In genomic region chr1:216310776-216311175, GRCh38 we compare ENCODE assay signal across 9 cellular contexts.
DNase-seq lines count a peak whose midpoint lies in the region; ATAC-seq and TF ChIP-seq lines count a peak whose summit lies in the region.
"Had no signal": no experiment of that assay in that cellular context is flagged by ENCODE, and none has a peak within 500 bp of the region (broad histone marks: within the 10 kb centered on the region; RNA-seq: fewer than 3 reads in every experiment).

No MANE protein-coding gene starts in this region.

- H3K9ac ChIP-seq in adipocyte (ENCODE audit: low read length): no peak overlapping the region

- intact Hi-C loops in heart left ventricle (cut with DNase I): loop anchor here in 5 of 10 donors (5.0 to 10.0 kb wide), 3 partner anchors 414 to 434 kb away; partner anchors contain the start of gene ESRRG (in 1 of the 5)
- intact Hi-C loops in Right ventricle myocardium inferior (cut with DNase I): loop anchor here (10.0 kb wide), 1 partner anchor 434 kb away; no protein-coding TSS in a partner anchor
- intact Hi-C loops in aorta (cut with DNase I): no loop called here

- peak in 11 of 12 donors; percentile 12 to 56 (median 40) for TF ChIP-seq CTCF in heart left ventricle (IDR thresholded peaks at IDR 0.05)

- H3K4me1 ChIP-seq in heart left ventricle: no peaks in the 10 kb centered on the region
- H3K4me1 ChIP-seq in adipocyte (ENCODE audit: control insufficient read depth, insufficient read depth, low read length): no peaks in the 10 kb centered on the region
- no peaks in the 10 kb centered on the region for H3K4me1 ChIP-seq in aorta (ENCODE audit: control insufficient read depth in 1 of 2, insufficient read depth in 2 of 2, low read length in 2 of 2)

- DNase-seq in heart left ventricle (no peak), Right ventricle myocardium inferior (ENCODE audit: missing footprints) (no peak), NCI-H1436 (lab: John Stamatoyannopoulos, UW) (peak; percentile 93), adipocyte (ENCODE audit: low read depth) (peak; percentile 82), medulla oblongata (ENCODE audit: extremely low spot score) (peak; percentile 25), aorta (no peak)
- DNase-seq in activated naive CD4-positive, alpha-beta T cell treated with Interleukin-2 at 50 U/mL for 16 hours: no peak
- DNase-seq: activated naive CD8-positive, alpha-beta T cell treated with anti-CD3 and anti-CD28 coated beads, Interleukin-2, amount 10 ng/mL, durations not matched to agents 7 days and 5 days had no signal

- no peak overlapping the region for H3K27ac ChIP-seq in heart left ventricle
- H3K27ac ChIP-seq in aorta (ENCODE audit: low read depth in 1 of 2, low read length in 2 of 2): no peak overlapping the region

- no peak overlapping the region for H3K4me3 ChIP-seq in heart left ventricle
- no peak overlapping the region for H3K4me3 ChIP-seq in adipocyte (ENCODE audit: low read length)
- no peak overlapping the region for H3K4me3 ChIP-seq in aorta (ENCODE audit: low read length in 2 of 2)

- WGBS in heart left ventricle, 4 donors: 5 to 10% (median 7%) methylated on average over 4 of the region's 4 CpGs
- 6 to 7% methylated on average over 4 of the region's 4 CpGs for WGBS in aorta, 2 donors

- no peaks in the 10 kb centered on the region for H3K9me3 ChIP-seq in heart left ventricle
- H3K9me3 ChIP-seq in adipocyte (ENCODE audit: control insufficient read depth, low read length): no peaks in the 10 kb centered on the region
- peaks cover 2% of the 10 kb centered on the region for H3K9me3 ChIP-seq in aorta (ENCODE audit: control insufficient read depth, low read length)

- no peaks in the 10 kb centered on the region for H3K27me3 ChIP-seq in heart left ventricle
- no peaks in the 10 kb centered on the region for H3K27me3 ChIP-seq in adipocyte (replicated peaks; ENCODE audit: control insufficient read depth, insufficient read depth, low read length)
- H3K27me3 ChIP-seq in aorta (ENCODE audit: control insufficient read depth in 1 of 2, insufficient read depth in 2 of 2, low read length in 1 of 2): no peaks in the 10 kb centered on the region

- H3K36me3 ChIP-seq in heart left ventricle (no peaks in the 10 kb centered on the region), adipocyte (ENCODE audit: control insufficient read depth, insufficient read depth, low read length, severe bottlenecking) (no peaks in the 10 kb centered on the region), aorta (ENCODE audit: control insufficient read depth in 1 of 2, insufficient read depth in 2 of 2, low read length in 1 of 2) (no peaks in the 10 kb centered on the region)

- TF ChIP-seq POLR2A in heart left ventricle (IDR thresholded peaks at IDR 0.05): no peak

- ATAC-seq in heart left ventricle (peak in 3 of 4 donors; percentile 33 to 54 (median 44)), Right ventricle myocardium inferior (no peak), aorta (ENCODE audit: low FRiP score) (no peak), esophagus mucosa (no peak)

Comparison
In these comparisons a context has a peak if more than half of its experiments do, and no peak if none do; other contexts are left out.
1. ATAC-seq: peak in heart left ventricle (3 of 4); none in Right ventricle myocardium inferior (single experiment), aorta (single experiment) and esophagus mucosa (single experiment).
2. DNase-seq: peak in NCI-H1436 (single experiment), adipocyte (single experiment) and medulla oblongata (single experiment); none in heart left ventricle (0 of 5), Right ventricle myocardium inferior (single experiment), aorta (0 of 2) and activated naive CD4-positive, alpha-beta T cell treated with Interleukin-2 at 50 U/mL for 16 hours (single experiment).